Comparison of ENCODE assay signal across 29 cellular contexts in the genomic region with DNA sequence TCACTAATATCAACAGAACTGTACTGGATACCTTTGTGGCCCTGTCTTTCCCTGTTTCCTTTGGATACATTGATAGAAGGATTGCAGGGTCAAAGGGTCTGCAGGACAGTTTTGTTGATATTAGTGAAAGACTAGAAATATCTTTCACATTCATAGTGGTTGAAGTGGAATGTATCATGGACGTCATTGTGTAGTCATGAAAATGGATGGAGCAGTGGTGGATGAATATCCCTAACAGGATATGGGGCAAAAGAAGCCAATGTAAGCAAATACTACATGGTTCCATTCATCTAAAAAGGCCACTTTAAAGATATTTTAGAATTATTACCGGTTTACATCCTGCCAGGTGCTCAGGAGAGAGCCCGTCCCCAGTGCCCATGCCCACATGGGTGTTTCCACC. TPM values are rescaled to one million over a fixed set of nuclear protein-coding genes. Genes with fewer than 3 reads are reported as not detected.
"Had no signal": no experiment of that assay in that cellular context is flagged by ENCODE, and none has a peak within 500 bp of the region (broad histone marks: within the 10 kb centered on the region; RNA-seq: fewer than 3 reads in every experiment).

No MANE protein-coding gene starts in this region.

- H3K27ac Mint-ChIP-seq: activated CD4-positive, alpha-beta T cell treated with anti-CD3 and anti-CD28 coated beads, Interleukin-2, amount 10 ng/mL, durations not matched to agents 24 days and 14 days; activated CD8-positive, alpha-beta T cell treated with anti-CD3 and anti-CD28 coated beads for 36 hours; activated naive CD8-positive, alpha-beta T cell treated with anti-CD3 and anti-CD28 coated beads, Interleukin-2, amount 10 ng/mL, durations not matched to agents 7 days and 5 days; activated T-cell treated with anti-CD3 and anti-CD28 coated beads, Interleukin-2, amount 50 U/mL, for 72 hours; activated T-helper 17 cell treated with anti-CD3 and anti-CD28 coated beads, Interleukin-2, amount 50 U/mL, for 72 hours had no signal

- H3K4me3 ChIP-seq: PC-9 had no signal

- H3K27ac ChIP-seq: PC-9, RWPE1, WERI-Rb-1 had no signal

- H3K36me3 Mint-ChIP-seq: brain had no signal

- H3K9me3 Mint-ChIP-seq: activated CD4-positive, alpha-beta T cell treated with anti-CD3 and anti-CD28 coated beads, Interleukin-2, amount 10 ng/mL, durations not matched to agents 24 days and 14 days; activated CD8-positive, alpha-beta T cell treated with anti-CD3 and anti-CD28 coated beads for 36 hours; activated naive CD8-positive, alpha-beta T cell treated with anti-CD3 and anti-CD28 coated beads, Interleukin-2, amount 10 ng/mL, durations not matched to agents 7 days and 5 days; activated T-cell treated with anti-CD3 and anti-CD28 coated beads, Interleukin-2, amount 50 U/mL, for 72 hours; activated T-helper 17 cell treated with anti-CD3 and anti-CD28 coated beads, Interleukin-2, amount 50 U/mL, for 72 hours had no signal

- H2AFZ ChIP-seq: PC-9 had no signal

- H3K4me1 Mint-ChIP-seq: activated T-helper 17 cell treated with anti-CD3 and anti-CD28 coated beads, Interleukin-2, amount 50 U/mL, for 72 hours had no signal

- H3K27me3 Mint-ChIP-seq: activated CD8-positive, alpha-beta T cell treated with anti-CD3 and anti-CD28 coated beads for 36 hours; activated naive CD8-positive, alpha-beta T cell treated with anti-CD3 and anti-CD28 coated beads, Interleukin-2, amount 10 ng/mL, durations not matched to agents 7 days and 5 days; activated T-helper 17 cell treated with anti-CD3 and anti-CD28 coated beads, Interleukin-2, amount 50 U/mL, for 72 hours; brain had no signal

- H3K4me3 Mint-ChIP-seq: activated CD4-positive, alpha-beta T cell treated with anti-CD3 and anti-CD28 coated beads, Interleukin-2, amount 10 ng/mL, durations not matched to agents 24 days and 14 days; activated CD8-positive, alpha-beta T cell treated with anti-CD3 and anti-CD28 coated beads for 36 hours; activated naive CD8-positive, alpha-beta T cell treated with anti-CD3 and anti-CD28 coated beads, Interleukin-2, amount 10 ng/mL, durations not matched to agents 7 days and 5 days; activated T-cell treated with anti-CD3 and anti-CD28 coated beads, Interleukin-2, amount 50 U/mL, for 72 hours; activated T-helper 17 cell treated with anti-CD3 and anti-CD28 coated beads, Interleukin-2, amount 50 U/mL, for 72 hours; brain had no signal

- DNase-seq: activated CD4-positive, alpha-beta T cell treated with anti-CD3 and anti-CD28 coated beads, Interleukin-2, amount 10 ng/mL, durations not matched to agents 24 days and 14 days; activated CD4-positive, alpha-beta T cell treated with anti-CD3 and anti-CD28 coated beads, Interleukin-2, amount 50 U/mL, for 4 hours; activated CD4-positive, CD25-positive, alpha-beta regulatory T cell; activated CD8-positive, alpha-beta T cell treated with anti-CD3 and anti-CD28 coated beads for 36 hours; activated effector memory CD4-positive, alpha-beta T cell treated with anti-CD3 and anti-CD28 coated beads, Interleukin-2, amount 50 U/mL, for 16 hours; activated naive CD4-positive, alpha-beta T cell; activated naive CD4-positive, alpha-beta T cell treated with anti-CD3 and anti-CD28 coated beads, Interleukin-2, amount 50 U/mL, for 16 hours; activated naive CD8-positive, alpha-beta T cell treated with anti-CD3 and anti-CD28 coated beads, Interleukin-2, amount 10 ng/mL, durations not matched to agents 7 days and 5 days; activated T-cell treated with anti-CD3 and anti-CD28 coated beads, Interleukin-2, amount 50 U/mL, for 1 hour; activated T-cell treated with anti-CD3 and anti-CD28 coated beads, Interleukin-2, amount 50 U/mL, for 72 hours; amygdala; caudate nucleus; KG1; MM.1S; MV-4-11; NCI-H1092; NCI-H1436 treated with DMSO at 0.1 percent for 48 hours; NCI-H1694 treated with DMSO at 0.1 percent for 48 hours; NCI-H2029; NCI-H345; NCI-H524 treated with DMSO at 0.1 percent for 48 hours; PC-9; Right ventricle myocardium superior; T1000; WERI-Rb-1 had no signal

- H3K36me3 ChIP-seq: WERI-Rb-1 had no signal

- ATAC-seq: activated CD8-positive, alpha-beta T cell treated with anti-CD3 and anti-CD28 coated beads for 36 hours; activated T-cell treated with anti-CD3 and anti-CD28 coated beads, Interleukin-2, amount 50 U/mL, for 72 hours; activated T-helper 17 cell treated with anti-CD3 and anti-CD28 coated beads, Interleukin-2, amount 50 U/mL, for 72 hours had no signal

- H3K4me2 ChIP-seq: PC-9 had no signal

RNA-seq across cellular contexts. Expression of a gene that starts 23.8 kb away (rescaled TPM):
- total RNA-seq: bronchial epithelial cell had no signal
